8 cellular contexts compared by ENCODE assay signal in the genomic region with DNA sequence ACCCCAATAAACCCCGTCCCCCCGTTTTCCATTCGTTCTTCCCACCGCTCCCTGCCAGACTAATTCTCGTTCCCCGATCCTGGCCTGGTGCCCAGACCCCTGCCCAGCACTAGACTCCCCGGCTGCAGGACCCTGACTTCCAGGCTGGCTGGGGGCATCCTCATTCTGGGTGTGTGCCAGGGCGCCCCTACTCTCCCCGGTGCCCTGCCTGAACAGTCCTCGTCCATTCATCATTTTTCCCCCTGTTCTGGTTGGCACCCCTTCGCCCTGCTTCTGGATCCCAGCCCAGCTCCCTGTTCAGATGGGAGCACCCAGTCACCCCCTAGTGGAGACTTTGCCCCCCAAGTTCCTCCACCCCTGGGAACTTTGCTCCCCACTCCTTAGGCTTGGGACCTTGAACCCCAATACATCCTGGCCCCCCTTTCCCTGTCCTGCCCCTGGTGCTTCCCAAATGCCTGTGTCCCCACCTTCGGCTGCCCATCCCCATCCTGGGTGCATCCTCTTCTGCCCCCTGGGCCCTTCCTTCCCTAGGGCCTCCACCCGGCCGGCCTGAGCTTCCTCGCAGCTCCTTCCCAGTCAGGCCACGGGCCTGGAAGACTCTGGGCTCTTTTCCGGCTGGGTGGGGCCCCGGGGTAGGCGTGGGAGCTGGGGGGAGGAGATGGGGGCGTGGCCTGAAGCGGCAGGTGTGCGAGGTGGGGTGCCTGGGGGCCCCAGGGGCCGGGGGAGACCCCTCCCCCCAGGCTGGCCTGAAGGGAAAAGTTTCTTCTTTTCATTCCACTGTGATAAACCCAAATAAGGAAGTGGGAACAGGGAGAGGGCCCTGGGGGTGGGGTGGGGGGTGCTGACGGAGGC. TPM values are rescaled to one million over a fixed set of nuclear protein-coding genes. Genes with fewer than 3 reads are reported as not detected.
DNase-seq lines count a peak whose midpoint lies in the region; ATAC-seq and TF ChIP-seq lines count a peak whose summit lies in the region.

No MANE protein-coding gene starts in this region.

- H3K9ac ChIP-seq in HUES64 (ENCODE audit: low read depth, low read length) = peak overlapping the region; percentile 67

- intact Hi-C loops in activated naive CD4-positive, alpha-beta T cell treated with anti-CD3 and anti-CD28 coated beads for 36 hours (cut with micrococcal nuclease) = loop anchor here (1.0 kb wide), 3 partner anchors 17 to 53 kb away; a partner anchor contains a TSS
- intact Hi-C loops in left ventricle myocardium inferior (cut with micrococcal nuclease) (no loop called here), sigmoid colon (cut with DNase I) (loop anchor here (1.0 kb wide), 1 partner anchor 17 kb away; no protein-coding TSS in a partner anchor)

- ATAC-seq in HG03565 (IDR thresholded peaks at IDR 0.05; ENCODE audit: unreplicated experiment) = no peak

- 5% methylated on average over 20 of the region's 24 CpGs for WGBS in HUES64
- 3 to 5% methylated on average over 24 of the region's 24 CpGs for WGBS in sigmoid colon, 2 donors

- H3K36me3 ChIP-seq in HUES64 (ENCODE audit: insufficient read depth, low read length) (peaks cover 24% of the 10 kb centered on the region), left ventricle myocardium inferior (peaks cover 29% of the 10 kb centered on the region), sigmoid colon (peaks cover 7 to 27% (median 15%) of the 10 kb centered on the region in 4 donors)

- no peaks in the 10 kb centered on the region for H3K9me3 Mint-ChIP-seq in activated naive CD4-positive, alpha-beta T cell treated with anti-CD3 and anti-CD28 coated beads for 36 hours

- no peaks in the 10 kb centered on the region for H3K9me3 ChIP-seq in HUES64 (ENCODE audit: insufficient read depth, low read depth, low read length)
- no peaks in the 10 kb centered on the region for H3K9me3 ChIP-seq in left ventricle myocardium inferior (replicated peaks)
- H3K9me3 ChIP-seq in sigmoid colon = no peaks in the 10 kb centered on the region

- H3K27me3 ChIP-seq in HUES64 (ENCODE audit: insufficient read depth, low read length) = no peaks in the 10 kb centered on the region
- no peaks in the 10 kb centered on the region for H3K27me3 ChIP-seq in left ventricle myocardium inferior (ENCODE audit: low read depth)
- H3K27me3 ChIP-seq in sigmoid colon = no peaks in the 10 kb centered on the region

- H3K4me3 Mint-ChIP-seq in activated naive CD4-positive, alpha-beta T cell treated with anti-CD3 and anti-CD28 coated beads for 36 hours = peak overlapping the region; percentile 84

- peak overlapping the region; percentile 89 for H3K4me3 ChIP-seq in HUES64 (ENCODE audit: low read length)
- peak overlapping the region; percentile 88 for H3K4me3 ChIP-seq in left ventricle myocardium inferior
- peak overlapping the region; percentile 68 to 93 (median 79) for H3K4me3 ChIP-seq in sigmoid colon

- no peak overlapping the region for H3K27ac Mint-ChIP-seq in activated naive CD4-positive, alpha-beta T cell treated with anti-CD3 and anti-CD28 coated beads for 36 hours

- TF ChIP-seq CTCF in left ventricle myocardium inferior (IDR thresholded peaks at IDR 0.05; ENCODE audit: borderline replicate concordance) = no peak
- TF ChIP-seq CTCF in sigmoid colon (IDR thresholded peaks at IDR 0.05) = peak; percentile 13 to 41 (median 34)

- in situ Hi-C loops in G401 (cut with HindIII; ENCODE audit: low sequenced_read_pairs) = no loop called here

- H3K36me3 Mint-ChIP-seq in activated naive CD4-positive, alpha-beta T cell treated with anti-CD3 and anti-CD28 coated beads for 36 hours (ENCODE audit: low read depth) = no peaks in the 10 kb centered on the region

- H3K27ac ChIP-seq in HUES64 (ENCODE audit: low read depth, low read length) (peak overlapping the region; percentile 66; the same call in 1 of the 2 replicates), left ventricle myocardium inferior (replicated peaks) (peak overlapping the region; percentile 84), sigmoid colon (peak overlapping the region; percentile 73 to 85 (median 79))

- TF ChIP-seq POLR2A in sigmoid colon (IDR thresholded peaks at IDR 0.05) = peak in 1 of 2 donors; percentile 49

- TF ChIP-seq EP300 in sigmoid colon (IDR thresholded peaks at IDR 0.05) = no peak

- CTCF ChIA-PET in activated naive CD4-positive, alpha-beta T cell treated with anti-CD3 and anti-CD28 coated beads for 36 hours (lab: Charles Lee) = interaction anchor here (0.6 to 4.1 kb wide), 8 partner anchors 9 to 319 kb away, joined by 3 to 27 read pairs (median 8); a partner anchor contains a TSS

- H3K4me1 ChIP-seq in HUES64 (ENCODE audit: insufficient read depth, low read length) (peaks cover 34% of the 10 kb centered on the region), left ventricle myocardium inferior (peaks cover 43% of the 10 kb centered on the region), sigmoid colon (peaks cover 0 to 43% (median 32%) of the 10 kb centered on the region in 4 donors)

- peak; percentile 54 for DNase-seq in D341Med (ENCODE audit: low spot score)
- DNase-seq in activated naive CD4-positive, alpha-beta T cell treated with anti-CD3 and anti-CD28 coated beads for 36 hours = no peak
- DNase-seq in left ventricle myocardium inferior = peak; percentile 53
- peak; percentile 77 for DNase-seq in sigmoid colon
- DNase-seq in G401 (ENCODE audit: low spot score) = no peak
- DNase-seq in GF-D8 (lab: John Stamatoyannopoulos, UW) = no peak

- peaks cover 13% of the 10 kb centered on the region for H3K4me1 Mint-ChIP-seq in activated naive CD4-positive, alpha-beta T cell treated with anti-CD3 and anti-CD28 coated beads for 36 hours (ENCODE audit: low read depth)

- no peaks in the 10 kb centered on the region for H3K27me3 Mint-ChIP-seq in activated naive CD4-positive, alpha-beta T cell treated with anti-CD3 and anti-CD28 coated beads for 36 hours (ENCODE audit: low read depth)

RNA-seq across cellular contexts. Expression of a gene that starts 0.9 kb away (rescaled TPM):
- polyA plus RNA-seq in HUES64 (2013, experiment 1 of 2) = 44.7 TPM
- 41.8 TPM for polyA plus RNA-seq in HUES64 (2013, experiment 2 of 2)
- 1 to 10 TPM; 4.4 to 4.7 TPM for total RNA-seq in activated naive CD4-positive, alpha-beta T cell treated with anti-CD3 and anti-CD28 coated beads for 36 hours
- total RNA-seq in left ventricle myocardium inferior = 10.0 TPM
- total RNA-seq in sigmoid colon = 10 to 100 TPM; 10.6 to 17.7 (median 12.1) TPM
- 10 to 100 TPM; 23.4 to 52.8 (median 35.4) TPM for polyA plus RNA-seq in sigmoid colon
- 59.3 and 62.7 TPM in 2 replicates for total RNA-seq in G401 (2014; rRNA removed; shearing (Covaris generic))

RNA-seq across cellular contexts. Expression of a gene that starts 5.5 kb away (rescaled TPM):
- 353 TPM for polyA plus RNA-seq in HUES64 (2013, experiment 1 of 2)
- polyA plus RNA-seq in HUES64 (2013, experiment 2 of 2) = 328 TPM
- 100 to 1,000 TPM; 216 to 227 TPM for total RNA-seq in activated naive CD4-positive, alpha-beta T cell treated with anti-CD3 and anti-CD28 coated beads for 36 hours
- total RNA-seq in left ventricle myocardium inferior (102 TPM), sigmoid colon (10 to 100 TPM; 31.8 to 66.6 (median 51.3) TPM)
- 100 to 1,000 TPM in 1 of 3 donors, 10 to 100 TPM in 2; 78.8 to 159 (median 93.7) TPM for polyA plus RNA-seq in sigmoid colon
- total RNA-seq in G401 (2014; rRNA removed; shearing (Covaris generic)) = 293 and 394 TPM in 2 replicates

RNA-seq across cellular contexts. Expression of a gene that starts 11.3 kb away (rescaled TPM):
- 59.7 TPM for polyA plus RNA-seq in HUES64 (2013, experiment 1 of 2)
- polyA plus RNA-seq in HUES64 (2013, experiment 2 of 2) = 70.2 TPM
- 10 to 100 TPM; 17.2 to 20.0 TPM for total RNA-seq in activated naive CD4-positive, alpha-beta T cell treated with anti-CD3 and anti-CD28 coated beads for 36 hours
- total RNA-seq in left ventricle myocardium inferior = 45.5 TPM
- 10 to 100 TPM; 49.2 to 70.5 (median 51.3) TPM for total RNA-seq in sigmoid colon
- polyA plus RNA-seq in sigmoid colon = 100 to 1,000 TPM in 2 of 3 donors, 10 to 100 TPM in 1; 97.3 to 213 (median 116) TPM
- total RNA-seq in G401 (2014; rRNA removed; shearing (Covaris generic)) = 20.6 and 27.8 TPM in 2 replicates

RNA-seq across cellular contexts. Expression of a gene that starts 17.8 kb away (rescaled TPM):
- polyA plus RNA-seq in HUES64 (2013, experiment 1 of 2) = 27.9 TPM
- polyA plus RNA-seq in HUES64 (2013, experiment 2 of 2) = 35.6 TPM
- total RNA-seq in activated naive CD4-positive, alpha-beta T cell treated with anti-CD3 and anti-CD28 coated beads for 36 hours = 10 to 100 TPM; 64.2 to 74.5 TPM
- total RNA-seq in left ventricle myocardium inferior (272 TPM), sigmoid colon (100 to 1,000 TPM in 2 of 4 donors, 10 to 100 TPM in 2; 76.7 to 117 (median 98.4) TPM)
- 10 to 100 TPM; 23.4 to 94.9 (median 42.6) TPM for polyA plus RNA-seq in sigmoid colon
- total RNA-seq in G401 (2014; rRNA removed; shearing (Covaris generic)) = 14.6 and 27.0 TPM in 2 replicates

RNA-seq across cellular contexts. Expression of a gene that starts 21.9 kb away (rescaled TPM):
- 14.8 TPM for polyA plus RNA-seq in HUES64 (2013, experiment 1 of 2)
- 23.0 TPM for polyA plus RNA-seq in HUES64 (2013, experiment 2 of 2)
- 10 to 100 TPM; 16.9 to 19.3 TPM for total RNA-seq in activated naive CD4-positive, alpha-beta T cell treated with anti-CD3 and anti-CD28 coated beads for 36 hours
- total RNA-seq in left ventricle myocardium inferior = 59.9 TPM
- 10 to 100 TPM; 25.7 to 37.1 (median 28.1) TPM for total RNA-seq in sigmoid colon
- polyA plus RNA-seq in sigmoid colon = 10 to 100 TPM; 27.5 to 68.1 (median 58.3) TPM
- 10.3 and 24.1 TPM in 2 replicates for total RNA-seq in G401 (2014; rRNA removed; shearing (Covaris generic))

Comparison
In these comparisons a context has a peak if more than half of its experiments do, and no peak if none do; other contexts are left out.
1. DNase-seq: peak in D341Med (single experiment), left ventricle myocardium inferior (single experiment) and sigmoid colon (single experiment); none in activated naive CD4-positive, alpha-beta T cell treated with anti-CD3 and anti-CD28 coated beads for 36 hours (single experiment), G401 (single experiment) and GF-D8 (single experiment).
2. Peak in every context shown above with its lines, with median percentiles within 50 percentile points of each other: H3K27ac ChIP-seq and H3K4me3 ChIP-seq.